ENCODE assay signal across 9 cellular contexts in genomic region chr10:51892965-51893658, GRCh38.
DNase-seq lines count a peak whose midpoint lies in the region; ATAC-seq, FAIRE-seq and TF ChIP-seq lines count a peak whose summit lies in the region.
"Had no signal": no experiment of that assay in that cellular context is flagged by ENCODE, and none has a peak within 500 bp of the region (broad histone marks: within the 10 kb centered on the region; RNA-seq: fewer than 3 reads in every experiment).

No MANE protein-coding gene starts in this region.

- H3K18ac ChIP-seq in IMR-90 (ENCODE audit: low read depth, low read length), result no peak overlapping the region

- DNase-seq in DND-41 (no peak), GM20000 (ENCODE audit: low spot score) (peak; percentile 7), IMR-90 (peak; percentile 6), astrocyte (ENCODE audit: low read depth) (no peak), pancreas (no peak), ureter (ENCODE audit: low spot score) (no peak), anterior cingulate cortex (lab: John Stamatoyannopoulos, UW) (no peak)
- no peak for DNase-seq in stimulated activated CD8-positive, alpha-beta memory T cell treated with anti-CD3 and anti-CD28 coated beads, Interleukin-4, amount 100 ng/mL, for 48 hours

- BruUV-seq in IMR-90 (replicated peaks; lab: Mats Ljungman, UMichigan), result no TSS peak

- H3K79me1 ChIP-seq in IMR-90 (ENCODE audit: low read depth in 1 of 2, low read length in 2 of 2), result peaks cover 0 to 3% of the 10 kb centered on the region in 2 experiments; a peak in 1 of 4 replicates

- H3K23ac ChIP-seq in IMR-90 (ENCODE audit: low read depth, low read length), result no peak overlapping the region

- POLR2A ChIA-PET in IMR-90 (lab: Charles Lee; ENCODE audit: unreplicated experiment), result no interaction called here

- H3K9me1 ChIP-seq in IMR-90 (ENCODE audit: insufficient read depth, low read length), result no peaks in the 10 kb centered on the region

- dilution Hi-C loops in IMR-90 (cut with HindIII; ENCODE audit: low sequenced_read_pairs, unreplicated experiment), result no loop called here

- no peak overlapping the region for H2AK5ac ChIP-seq in IMR-90 (ENCODE audit: low read depth, low read length)

- H3K4me2 ChIP-seq in DND-41 (ENCODE audit: insufficient read depth, low read length) (no peak overlapping the region), IMR-90 (ENCODE audit: low read depth, low read length) (no peak overlapping the region), astrocyte (ENCODE audit: low read length) (no peak overlapping the region)

- peak; percentile 35; the same call in 1 of the 3 replicates for ATAC-seq in DND-41 (ENCODE audit: insufficient read depth, low read depth)
- ATAC-seq in IMR-90 (ENCODE audit: low read depth), result no peak; the same call in 1 of the 2 replicates
- ATAC-seq in pancreas, result peak; percentile 48 to 60 (median 54)

- no peak overlapping the region for H4K91ac ChIP-seq in IMR-90 (ENCODE audit: insufficient read depth, low read depth, low read length)

- H3K79me2 ChIP-seq in DND-41 (ENCODE audit: insufficient read depth, low read length), result no peaks in the 10 kb centered on the region
- no peaks in the 10 kb centered on the region for H3K79me2 ChIP-seq in astrocyte (ENCODE audit: insufficient read depth, low read length)

- H3K36me3 ChIP-seq in DND-41 (ENCODE audit: insufficient read depth, low read length), result no peaks in the 10 kb centered on the region
- no peaks in the 10 kb centered on the region for H3K36me3 ChIP-seq in IMR-90 (ENCODE audit: control insufficient read depth, insufficient read depth, low read length)
- H3K36me3 ChIP-seq in astrocyte (ENCODE audit: insufficient read depth, low read length), result no peaks in the 10 kb centered on the region
- no peaks in the 10 kb centered on the region for H3K36me3 ChIP-seq in pancreas

- no peak overlapping the region for H3K14ac ChIP-seq in IMR-90 (replicated peaks; ENCODE audit: low read depth, low read length)

- no CpG with 5 or more reads among the region's 1 CpG for whole genome bisulfite sequencing in IMR-90 (ENCODE audit: extremely low coverage in 2 of 2, insufficient read length in 1 of 2), 2 experiments
- 61 to 65% methylated on average over 1 of the region's 1 CpG for WGBS in pancreas, 2 donors

- no peak overlapping the region for H2BK15ac ChIP-seq in IMR-90 (ENCODE audit: low read depth, low read length)

- H3K27ac ChIP-seq in DND-41 (ENCODE audit: low read length) (no peak overlapping the region), IMR-90 (ENCODE audit: insufficient read depth, low read length) (no peak overlapping the region), astrocyte (ENCODE audit: low read depth, low read length) (no peak overlapping the region), pancreas (no peak overlapping the region)

- H4K5ac ChIP-seq in IMR-90 (ENCODE audit: low read depth, low read length), result no peak overlapping the region

- H4K20me1 ChIP-seq in DND-41 (ENCODE audit: insufficient read depth, low read length), result no peaks in the 10 kb centered on the region
- no peaks in the 10 kb centered on the region for H4K20me1 ChIP-seq in IMR-90 (ENCODE audit: insufficient read depth, low read length)
- H4K20me1 ChIP-seq in astrocyte (ENCODE audit: insufficient read depth, low read length), result no peaks in the 10 kb centered on the region

- CTCF ChIA-PET in IMR-90 (lab: Yijun Ruan, JAX), result no interaction called here

- no peaks in the 10 kb centered on the region for H3K36me3 Mint-ChIP-seq in astrocyte (ENCODE audit: low read depth, unreplicated experiment)

- no peak overlapping the region for H4K8ac ChIP-seq in IMR-90 (ENCODE audit: low read depth in 2 of 2, low read length in 2 of 2)

- no peak overlapping the region for H2BK5ac ChIP-seq in IMR-90 (ENCODE audit: low read depth, low read length, poor library complexity, severe bottlenecking)

- H3K27ac Mint-ChIP-seq in astrocyte (ENCODE audit: unreplicated experiment), result no peak overlapping the region
- H3K27ac Mint-ChIP-seq: dendritic cell treated with granulocyte-macrophage colony-stimulating factor and Interleukin-4, amounts not matched to agents 40 ng/mL and 50 ng/mL, for 4 days had no signal

- TF ChIP-seq CTCF in DND-41 (IDR thresholded peaks at IDR 0.05; ENCODE audit: borderline replicate concordance, extremely low read depth, low read length, poor library complexity, severe bottlenecking), result no peak
- no peak for TF ChIP-seq CTCF in GM20000 (IDR thresholded peaks at IDR 0.05; ENCODE audit: extremely low read depth, missing control alignments)
- TF ChIP-seq CTCF in IMR-90 (conservative IDR thresholded peaks at IDR 0.05; ENCODE audit: low read depth, low read length), result 0 out of 2 replicates have a peak, but pooled peaks have one; percentile 18
- peak; percentile 3 for TF ChIP-seq CTCF in astrocyte (IDR thresholded peaks at IDR 0.05; ENCODE audit: insufficient read depth, low read depth, low read length)
- TF ChIP-seq CTCF in pancreas (IDR thresholded peaks at IDR 0.05), result no peak

- H3K56ac ChIP-seq in IMR-90 (ENCODE audit: extremely low read depth, insufficient read depth, low read length), result no peak overlapping the region

- H3K4me3 Mint-ChIP-seq in astrocyte (ENCODE audit: unreplicated experiment), result no peak overlapping the region
- H3K4me3 Mint-ChIP-seq: dendritic cell treated with granulocyte-macrophage colony-stimulating factor and Interleukin-4, amounts not matched to agents 40 ng/mL and 50 ng/mL, for 4 days had no signal

- H3K4me1 ChIP-seq in DND-41 (ENCODE audit: insufficient read depth, low read length) (no peaks in the 10 kb centered on the region), IMR-90 (ENCODE audit: control insufficient read depth, insufficient read depth, low read length) (peaks cover 4% of the 10 kb centered on the region; the same call in 1 of the 2 replicates), astrocyte (ENCODE audit: insufficient read depth, low read length) (no peaks in the 10 kb centered on the region), pancreas (peaks cover 0 to 23% (median 0%) of the 10 kb centered on the region in 3 donors)

- H2BK20ac ChIP-seq in IMR-90 (ENCODE audit: low read depth, low read length), result no peak overlapping the region

- H3K9ac ChIP-seq in DND-41 (ENCODE audit: low read depth, low read length), result no peak overlapping the region
- H3K9ac ChIP-seq in IMR-90 (ENCODE audit: low read depth, low read length), result no peak overlapping the region
- no peak overlapping the region for H3K9ac ChIP-seq in astrocyte (ENCODE audit: low read length)

- no peak overlapping the region for H2AFZ ChIP-seq in DND-41 (ENCODE audit: low read depth, low read length)
- H2AFZ ChIP-seq in IMR-90 (replicated peaks; ENCODE audit: low read length, poor library complexity), result no peak overlapping the region
- no peak overlapping the region for H2AFZ ChIP-seq in astrocyte (ENCODE audit: low read depth, low read length)

- H3K4me1 Mint-ChIP-seq in astrocyte (ENCODE audit: low read depth, unreplicated experiment), result no peaks in the 10 kb centered on the region

- H3K4me3 ChIP-seq in DND-41 (ENCODE audit: low read depth in 1 of 2, low read length in 2 of 2) (no peak overlapping the region), IMR-90 (ENCODE audit: insufficient read depth, low read depth, low read length) (no peak overlapping the region), astrocyte (ENCODE audit: insufficient read depth, low read depth, low read length) (no peak overlapping the region), pancreas (no peak overlapping the region)

- FAIRE-seq in astrocyte (lab: Jason Lieb, UNC), result no peak
- FAIRE-seq in pancreas (lab: Jason Lieb, UNC), result no peak

- TF ChIP-seq RAD21 in IMR-90 (IDR thresholded peaks at IDR 0.05; ENCODE audit: low read length), result no peak

- H3K9me3 ChIP-seq in DND-41 (ENCODE audit: insufficient read depth, low read length, severe bottlenecking) (no peaks in the 10 kb centered on the region), IMR-90 (ENCODE audit: control insufficient read depth, insufficient read depth, low read length) (no peaks in the 10 kb centered on the region), astrocyte (ENCODE audit: insufficient read depth, low read depth, low read length) (no peaks in the 10 kb centered on the region), pancreas (no peaks in the 10 kb centered on the region)

- in situ Hi-C loops in IMR-90 (cut with MboI; ENCODE audit: low sequenced_read_pairs), result no loop called here

- no peak overlapping the region for H3K4ac ChIP-seq in IMR-90 (ENCODE audit: low read depth, low read length)

- H2BK120ac ChIP-seq in IMR-90 (ENCODE audit: low read depth, low read length), result no peak overlapping the region

- no peak for TF ChIP-seq POLR2A in IMR-90 (IDR thresholded peaks at IDR 0.05; ENCODE audit: low read depth, low read length)

- H3K9me3 Mint-ChIP-seq in astrocyte (ENCODE audit: unreplicated experiment), result no peaks in the 10 kb centered on the region
- H3K9me3 Mint-ChIP-seq: dendritic cell treated with granulocyte-macrophage colony-stimulating factor and Interleukin-4, amounts not matched to agents 40 ng/mL and 50 ng/mL, for 4 days had no signal

- no peak overlapping the region for H2AK9ac ChIP-seq in IMR-90 (replicated peaks; ENCODE audit: low read depth, low read length, poor library complexity)

- intact Hi-C loops in IMR-90 (cut with micrococcal nuclease), result no loop called here
- intact Hi-C loops in pancreas (cut with DNase I), result no loop called here

- H3K27me3 ChIP-seq in DND-41 (ENCODE audit: insufficient read depth, low read length, poor library complexity) (no peaks in the 10 kb centered on the region), IMR-90 (ENCODE audit: control insufficient read depth, insufficient read depth, low read length) (no peaks in the 10 kb centered on the region), astrocyte (ENCODE audit: insufficient read depth, low read length) (no peaks in the 10 kb centered on the region), pancreas (no peaks in the 10 kb centered on the region)

- H3K27me3 Mint-ChIP-seq in astrocyte (ENCODE audit: low read depth, unreplicated experiment), result no peaks in the 10 kb centered on the region
- H3K27me3 Mint-ChIP-seq: dendritic cell treated with granulocyte-macrophage colony-stimulating factor and Interleukin-4, amounts not matched to agents 40 ng/mL and 50 ng/mL, for 4 days had no signal

TF ChIP-seq in IMR-90, 13 proteins besides CTCF, POLR2A, EP300 and RAD21 (continues in another document):
- TF ChIP-seq CEBPB (IDR thresholded peaks at IDR 0.05; ENCODE audit: low read depth, low read length) (0 out of 2 replicates have a peak, but pooled peaks have one; percentile 4), NFE2L2 (IDR thresholded peaks at IDR 0.05; ENCODE audit: low read depth, low read length) (no peak), FOS (IDR thresholded peaks at IDR 0.05; ENCODE audit: low read depth, low read length) (no peak), CHD1 (IDR thresholded peaks at IDR 0.05; ENCODE audit: low read depth, low read length) (no peak), MXI1 (IDR thresholded peaks at IDR 0.05; ENCODE audit: borderline replicate concordance, low read depth, low read length) (no peak)

Comparison
In these comparisons a context has a peak if more than half of its experiments do, and no peak if none do; other contexts are left out.
1. DNase-seq: peak in GM20000 (single experiment) and IMR-90 (single experiment); none in DND-41 (single experiment), astrocyte (single experiment), pancreas (0 of 6), stimulated activated CD8-positive, alpha-beta memory T cell treated with anti-CD3 and anti-CD28 coated beads, Interleukin-4, amount 100 ng/mL, for 48 hours (single experiment), ureter (single experiment) and anterior cingulate cortex (0 of 58).
2. CTCF ChIP-seq: peak in IMR-90 (single experiment) and astrocyte (single experiment); none in DND-41 (single experiment), GM20000 (single experiment) and pancreas (0 of 4).